In the genomic region with DNA sequence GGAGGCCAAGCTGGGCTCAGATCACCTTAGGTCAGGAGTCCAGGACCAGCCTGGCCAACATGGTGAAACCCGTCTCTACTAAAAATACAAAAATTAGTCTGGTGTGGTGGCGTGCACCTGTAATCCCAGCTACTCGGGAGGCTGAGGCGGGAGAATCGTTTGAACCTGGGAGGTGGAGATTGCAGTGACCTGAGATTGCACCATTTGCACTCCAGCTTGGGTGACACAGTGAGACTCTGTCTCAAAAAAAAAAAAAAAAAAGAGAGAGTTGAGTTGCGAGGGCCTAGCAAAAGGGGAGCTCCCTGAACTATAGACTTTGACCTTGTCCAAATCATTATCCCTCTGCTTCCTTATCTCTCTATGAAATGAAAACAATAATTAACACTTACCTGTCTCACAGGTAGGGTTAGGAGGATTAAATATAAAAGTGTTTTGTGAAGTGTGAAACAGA, we compare ENCODE assay signal across 10 cellular contexts. TPM values are rescaled to one million over a fixed set of nuclear protein-coding genes. Genes with fewer than 3 reads are reported as not detected.
"Had no signal": no experiment of that assay in that cellular context is flagged by ENCODE, and none has a peak within 500 bp of the region (broad histone marks: within the 10 kb centered on the region; RNA-seq: fewer than 3 reads in every experiment).

No MANE protein-coding gene starts in this region.

RNA-seq across cellular contexts. Expression of gene CIDEC, which starts 20.9 kb away (rescaled TPM):
- total RNA-seq: epithelial cell of proximal tubule, esophagus squamous epithelium, lung microvascular endothelial cell, myocyte, natural killer cell, neural crest cell, osteocyte, upper lobe of right lung had no signal
- polyA plus RNA-seq: immature natural killer cell, keratinocyte had no signal
